In genomic region chr15:79176151-79176550, GRCh38 we compare ENCODE assay signal across 37 cellular contexts.
"Had no signal": no experiment of that assay in that cellular context is flagged by ENCODE, and none has a peak within 500 bp of the region (broad histone marks: within the 10 kb centered on the region; RNA-seq: fewer than 3 reads in every experiment).

No MANE protein-coding gene starts in this region.

- H3K4me1 ChIP-seq: adrenal gland, breast epithelium had no signal

- H3K4me3 ChIP-seq: adrenal gland, body of pancreas, breast epithelium had no signal

- DNase-seq: activated B cell treated with CpG ODN at 0.5 μM for 24 hours; activated CD4-positive, alpha-beta memory T cell treated with anti-CD3 and anti-CD28 coated beads for 36 hours; activated CD4-positive, alpha-beta T cell treated with anti-CD3 and anti-CD28 coated beads for 4 hours; activated CD4-positive, alpha-beta T cell treated with anti-CD3 and anti-CD28 coated beads, Interleukin-2, amount 10 ng/mL, durations not matched to agents 24 days and 14 days; activated CD4-positive, alpha-beta T cell treated with anti-CD3 and anti-CD28 coated beads, Interleukin-2, amount 50 U/mL, for 1 hour; activated CD4-positive, alpha-beta T cell treated with anti-CD3 and anti-CD28 coated beads, Interleukin-2, amount 50 U/mL, for 4 hours; activated CD4-positive, CD25-positive, alpha-beta regulatory T cell treated with anti-CD3 and anti-CD28 coated beads, Interleukin-2, amount 50 U/mL, for 72 hours; activated CD8-positive, alpha-beta T cell treated with anti-CD3 and anti-CD28 coated beads for 36 hours; activated effector memory CD4-positive, alpha-beta T cell treated with anti-CD3 and anti-CD28 coated beads, Interleukin-2, amount 50 U/mL, for 16 hours; activated gamma-delta T cell treated with Interleukin-2 at 50 U/mL for 16 hours; activated naive CD4-positive, alpha-beta T cell; activated naive CD4-positive, alpha-beta T cell treated with anti-CD3 and anti-CD28 coated beads for 36 hours; activated naive CD4-positive, alpha-beta T cell treated with anti-CD3 and anti-CD28 coated beads, Interleukin-2, amount 50 U/mL, for 16 hours; activated naive CD8-positive, alpha-beta T cell treated with anti-CD3 and anti-CD28 coated beads for 36 hours; activated T-cell treated with anti-CD3 and anti-CD28 coated beads for 4 hours; activated T-cell treated with anti-CD3 and anti-CD28 coated beads, Interleukin-2, amount 50 U/mL, for 1 hour; activated T-cell treated with anti-CD3 and anti-CD28 coated beads, Interleukin-2, amount 50 U/mL, for 4 hours; activated T-cell treated with anti-CD3 and anti-CD28 coated beads, Interleukin-2, amount 50 U/mL, for 72 hours; adrenal gland; amniotic stem cell; aorta; body of pancreas; brain microvascular endothelial cell; caudate nucleus; cerebellar nuclear complex; SW 1271; T-helper 1 cell; T-helper 2 cell; T-helper 9 cell had no signal

- H3K27ac Mint-ChIP-seq: activated B cell treated with CpG ODN at 0.5 μM for 24 hours; activated CD4-positive, alpha-beta memory T cell treated with anti-CD3 and anti-CD28 coated beads for 36 hours; activated CD4-positive, alpha-beta T cell treated with anti-CD3 and anti-CD28 coated beads, Interleukin-2, amount 10 ng/mL, durations not matched to agents 24 days and 14 days; activated CD8-positive, alpha-beta T cell treated with anti-CD3 and anti-CD28 coated beads for 36 hours; activated naive CD4-positive, alpha-beta T cell treated with anti-CD3 and anti-CD28 coated beads for 36 hours; activated naive CD4-positive, alpha-beta T cell treated with anti-CD3 and anti-CD28 coated beads, Interleukin-2, amount 50 U/mL, for 72 hours; activated naive CD8-positive, alpha-beta T cell treated with anti-CD3 and anti-CD28 coated beads for 36 hours; activated T-cell treated with anti-CD3 and anti-CD28 coated beads, Interleukin-2, amount 50 U/mL, for 72 hours; activated T-helper 1 cell treated with anti-CD3 and anti-CD28 coated beads, Interleukin-12 subunit alpha, Interleukin-12 subunit beta, Interleukin-2, Interleukin-4 antibody, amounts not matched to agents 30 ng/mL and 10 ng/mL and 1 ng/mL, durations not matched to agents 14 hours and 24 hours and 36 hours; activated T-helper 17 cell treated with anti-CD3 and anti-CD28 coated beads, Interleukin-2, amount 50 U/mL, for 72 hours; T-helper 1 cell treated with Interleukin-12 subunit alpha and Interleukin-12 subunit beta and Interleukin-4 antibody, amounts not matched to agents 30 μg/mL and 1 μg/mL, for 36 hours; T-helper 2 cell treated with Interferon-gamma antibody and Interleukin-4, amounts not matched to agents 5 μg/mL and 100 μg/mL, for 36 hours had no signal

- ATAC-seq: activated CD8-positive, alpha-beta T cell treated with anti-CD3 and anti-CD28 coated beads for 36 hours; activated naive CD4-positive, alpha-beta T cell treated with anti-CD3 and anti-CD28 coated beads, Interleukin-2, amount 50 U/mL, for 72 hours; activated T-cell treated with anti-CD3 and anti-CD28 coated beads, Interleukin-2, amount 50 U/mL, for 4 hours; activated T-cell treated with anti-CD3 and anti-CD28 coated beads, Interleukin-2, amount 50 U/mL, for 72 hours; activated T-helper 17 cell treated with anti-CD3 and anti-CD28 coated beads, Interleukin-2, amount 50 U/mL, for 72 hours; body of pancreas had no signal

- H3K9me3 ChIP-seq: adrenal gland, body of pancreas, breast epithelium had no signal

- H3K36me3 ChIP-seq: adrenal gland, brain microvascular endothelial cell, breast epithelium had no signal

- H3K4me3 Mint-ChIP-seq: activated B cell treated with CpG ODN at 0.5 μM for 24 hours; activated CD4-positive, alpha-beta memory T cell treated with anti-CD3 and anti-CD28 coated beads for 36 hours; activated CD4-positive, alpha-beta T cell treated with anti-CD3 and anti-CD28 coated beads, Interleukin-2, amount 10 ng/mL, durations not matched to agents 24 days and 14 days; activated CD8-positive, alpha-beta T cell treated with anti-CD3 and anti-CD28 coated beads for 36 hours; activated naive CD4-positive, alpha-beta T cell treated with anti-CD3 and anti-CD28 coated beads for 36 hours; activated naive CD8-positive, alpha-beta T cell treated with anti-CD3 and anti-CD28 coated beads for 36 hours; activated T-cell treated with anti-CD3 and anti-CD28 coated beads, Interleukin-2, amount 50 U/mL, for 4 hours; activated T-cell treated with anti-CD3 and anti-CD28 coated beads, Interleukin-2, amount 50 U/mL, for 72 hours; activated T-helper 1 cell treated with anti-CD3 and anti-CD28 coated beads, Interleukin-12 subunit alpha, Interleukin-12 subunit beta, Interleukin-2, Interleukin-4 antibody, amounts not matched to agents 30 ng/mL and 10 ng/mL and 1 ng/mL, durations not matched to agents 14 hours and 24 hours and 36 hours; activated T-helper 17 cell treated with anti-CD3 and anti-CD28 coated beads, Interleukin-2, amount 50 U/mL, for 72 hours; central memory CD8-positive, alpha-beta T cell; T-helper 1 cell treated with Interleukin-12 subunit alpha and Interleukin-12 subunit beta and Interleukin-4 antibody, amounts not matched to agents 30 μg/mL and 1 μg/mL, for 36 hours; T-helper 2 cell treated with Interferon-gamma antibody and Interleukin-4, amounts not matched to agents 5 μg/mL and 100 μg/mL, for 36 hours had no signal

- H3K27me3 ChIP-seq: adrenal gland, body of pancreas, brain microvascular endothelial cell, breast epithelium had no signal

- H3K4me1 Mint-ChIP-seq: activated B cell treated with CpG ODN at 0.5 μM for 24 hours; activated CD4-positive, alpha-beta T cell treated with anti-CD3 and anti-CD28 coated beads, Interleukin-2, amount 10 ng/mL, durations not matched to agents 24 days and 14 days; activated naive CD8-positive, alpha-beta T cell treated with anti-CD3 and anti-CD28 coated beads for 36 hours; activated T-helper 17 cell treated with anti-CD3 and anti-CD28 coated beads, Interleukin-2, amount 50 U/mL, for 72 hours; central memory CD8-positive, alpha-beta T cell had no signal

- H3K27ac ChIP-seq: adrenal gland, body of pancreas, brain microvascular endothelial cell, breast epithelium, VCaP had no signal

- H3K36me3 Mint-ChIP-seq: activated CD4-positive, alpha-beta memory T cell treated with anti-CD3 and anti-CD28 coated beads for 36 hours; activated naive CD4-positive, alpha-beta T cell treated with anti-CD3 and anti-CD28 coated beads, Interleukin-2, amount 50 U/mL, for 72 hours; activated naive CD8-positive, alpha-beta T cell treated with anti-CD3 and anti-CD28 coated beads for 36 hours had no signal

- H3K9me3 Mint-ChIP-seq: activated B cell treated with CpG ODN at 0.5 μM for 24 hours; activated CD4-positive, alpha-beta memory T cell treated with anti-CD3 and anti-CD28 coated beads for 36 hours; activated CD4-positive, alpha-beta T cell treated with anti-CD3 and anti-CD28 coated beads, Interleukin-2, amount 10 ng/mL, durations not matched to agents 24 days and 14 days; activated CD8-positive, alpha-beta T cell treated with anti-CD3 and anti-CD28 coated beads for 36 hours; activated naive CD4-positive, alpha-beta T cell treated with anti-CD3 and anti-CD28 coated beads for 36 hours; activated naive CD4-positive, alpha-beta T cell treated with anti-CD3 and anti-CD28 coated beads, Interleukin-2, amount 50 U/mL, for 72 hours; activated naive CD8-positive, alpha-beta T cell treated with anti-CD3 and anti-CD28 coated beads for 36 hours; activated T-cell treated with anti-CD3 and anti-CD28 coated beads, Interleukin-2, amount 50 U/mL, for 4 hours; activated T-cell treated with anti-CD3 and anti-CD28 coated beads, Interleukin-2, amount 50 U/mL, for 72 hours; activated T-helper 1 cell treated with anti-CD3 and anti-CD28 coated beads, Interleukin-12 subunit alpha, Interleukin-12 subunit beta, Interleukin-2, Interleukin-4 antibody, amounts not matched to agents 30 ng/mL and 10 ng/mL and 1 ng/mL, durations not matched to agents 14 hours and 24 hours and 36 hours; activated T-helper 17 cell treated with anti-CD3 and anti-CD28 coated beads, Interleukin-2, amount 50 U/mL, for 72 hours; central memory CD8-positive, alpha-beta T cell; T-helper 1 cell treated with Interleukin-12 subunit alpha and Interleukin-12 subunit beta and Interleukin-4 antibody, amounts not matched to agents 30 μg/mL and 1 μg/mL, for 36 hours; T-helper 2 cell treated with Interferon-gamma antibody and Interleukin-4, amounts not matched to agents 5 μg/mL and 100 μg/mL, for 36 hours had no signal
